ENCODE assay signal across 2 cellular contexts in the genomic region with DNA sequence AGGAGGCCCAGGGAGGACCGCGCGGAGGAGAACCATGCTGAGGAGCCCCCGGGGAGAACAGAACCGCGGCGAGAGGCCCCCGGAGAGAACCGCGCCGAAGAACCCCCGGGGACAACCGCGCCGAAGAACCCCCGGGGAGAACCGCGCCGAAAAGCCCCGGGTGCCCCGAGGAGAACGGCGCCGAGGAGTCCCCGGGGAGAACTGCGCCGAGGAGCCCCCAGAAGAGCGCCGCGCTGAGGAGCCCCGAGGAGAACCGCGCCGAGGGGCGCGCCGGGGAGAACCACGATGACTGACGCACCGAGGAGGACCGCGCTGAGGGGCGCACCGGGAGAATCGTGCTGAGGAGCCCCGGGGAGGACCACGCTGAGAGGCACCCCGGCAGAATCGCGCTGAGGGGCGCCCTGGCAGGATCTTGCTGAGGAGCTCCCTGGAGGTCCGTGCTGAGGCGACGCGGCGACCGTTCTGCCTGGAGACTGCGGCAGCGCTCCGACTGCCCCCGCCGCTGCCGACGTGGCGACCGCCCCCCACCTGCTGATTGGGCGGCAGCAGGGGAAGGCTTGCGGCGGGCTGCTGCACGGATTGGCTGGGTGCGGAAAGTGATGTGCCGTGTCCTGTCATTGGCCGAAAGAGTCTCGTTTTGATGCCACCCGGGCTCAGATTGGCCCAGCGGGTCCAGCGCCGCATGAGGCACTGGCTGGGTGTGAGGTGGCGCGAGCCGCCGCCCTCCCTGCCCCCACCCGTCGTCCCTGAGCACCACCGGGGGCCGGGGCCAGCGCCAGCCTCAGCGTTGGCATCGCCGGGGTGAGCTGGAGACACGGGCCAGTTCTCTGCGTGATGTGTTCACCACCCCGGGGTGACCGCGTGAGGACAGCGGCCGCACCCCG.
TF ChIP-seq lines count a peak whose summit lies in the region.

A gene (minus strand): TSS at position 464 of the 884 bp plus-strand sequence.

TF ChIP-seq in HEK293T, 16 proteins besides CTCF, POLR2A, EP300 and RAD21 (continued from another document):
- TF ChIP-seq, protein P1, sequence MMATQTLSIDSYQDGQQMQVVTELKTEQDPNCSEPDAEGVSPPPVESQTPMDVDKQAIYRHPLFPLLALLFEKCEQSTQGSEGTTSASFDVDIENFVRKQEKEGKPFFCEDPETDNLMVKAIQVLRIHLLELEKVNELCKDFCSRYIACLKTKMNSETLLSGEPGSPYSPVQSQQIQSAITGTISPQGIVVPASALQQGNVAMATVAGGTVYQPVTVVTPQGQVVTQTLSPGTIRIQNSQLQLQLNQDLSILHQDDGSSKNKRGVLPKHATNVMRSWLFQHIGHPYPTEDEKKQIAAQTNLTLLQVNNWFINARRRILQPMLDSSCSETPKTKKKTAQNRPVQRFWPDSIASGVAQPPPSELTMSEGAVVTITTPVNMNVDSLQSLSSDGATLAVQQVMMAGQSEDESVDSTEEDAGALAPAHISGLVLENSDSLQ (IDR thresholded peaks at IDR 0.05), result peak; percentile 21; the same call in 1 of the 2 replicates

TF ChIP-seq in SK-N-SH, 30 proteins besides CTCF, POLR2A, EP300 and RAD21 (continued from another document):
- TF ChIP-seq MXI1 (IDR thresholded peaks at IDR 0.05; ENCODE audit: low read depth, low read length), result peak; percentile 9; the same call in 1 of the 2 replicates
- TF ChIP-seq FOXJ3 (CRISPR knock-in tag; IDR thresholded peaks at IDR 0.05), result no peak
- TF ChIP-seq NFIC (IDR thresholded peaks at IDR 0.05; ENCODE audit: borderline replicate concordance), result no peak
- 0 out of 2 replicates have a peak, but pooled peaks have one; percentile 12 for TF ChIP-seq SMC3 (IDR thresholded peaks at IDR 0.05; ENCODE audit: low read depth, low read length)
- no peak for TF ChIP-seq SIN3A (IDR thresholded peaks at IDR 0.05; ENCODE audit: borderline replicate concordance, low read depth, low read length)
- peak; percentile 93 for TF ChIP-seq TAF1 (IDR thresholded peaks at IDR 0.05; ENCODE audit: borderline replicate concordance, low read depth, low read length)
- TF ChIP-seq, protein P2, sequence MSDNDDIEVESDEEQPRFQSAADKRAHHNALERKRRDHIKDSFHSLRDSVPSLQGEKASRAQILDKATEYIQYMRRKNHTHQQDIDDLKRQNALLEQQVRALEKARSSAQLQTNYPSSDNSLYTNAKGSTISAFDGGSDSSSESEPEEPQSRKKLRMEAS (IDR thresholded peaks at IDR 0.05; ENCODE audit: low read depth), result peak; percentile 31; the same call in 1 of the 2 replicates
- peak; percentile 92 for TF ChIP-seq RFX5 (IDR thresholded peaks at IDR 0.05; ENCODE audit: low read length)
- no peak for TF ChIP-seq MEF2A (IDR thresholded peaks at IDR 0.05; ENCODE audit: borderline replicate concordance, low read depth)
